11 cellular contexts compared by ENCODE assay signal in genomic region chr7:7159063-7159645, GRCh38. TPM values are rescaled to one million over a fixed set of nuclear protein-coding genes. Genes with fewer than 3 reads are reported as not detected.
DNase-seq lines count a peak whose midpoint lies in the region; TF ChIP-seq lines count a peak whose summit lies in the region.
"Had no signal": no experiment of that assay in that cellular context is flagged by ENCODE, and none has a peak within 500 bp of the region (broad histone marks: within the 10 kb centered on the region; RNA-seq: fewer than 3 reads in every experiment).

No MANE protein-coding gene starts in this region.

- peak overlapping the region; percentile 6 for H3K4me3 ChIP-seq in CD8-positive, alpha-beta memory T cell (ENCODE audit: low read length)
- H3K4me3 ChIP-seq in GM23248 (peak overlapping the region; percentile 75), OCI-LY7 (ENCODE audit: low read depth, low read length, poor library complexity, severe bottlenecking) (peak overlapping the region; percentile 24), SK-N-SH (ENCODE audit: low read depth in 2 of 2, low read length in 1 of 2) (no peak overlapping the region)
- H3K4me3 ChIP-seq: SK-N-MC had no signal

- 90% methylated on average over 5 of the region's 5 CpGs for WGBS in GM23248 (ENCODE audit: low coverage in 1 of 2, low lambda C conversion rate in 2 of 2, missing lambda C conversion rate in 2 of 2), 2 experiments
- 79% methylated on average over 5 of the region's 5 CpGs for WGBS in SK-N-SH (ENCODE audit: low lambda C conversion rate)

- no peak for TF ChIP-seq EP300 in SK-N-SH (IDR thresholded peaks at IDR 0.05; ENCODE audit: borderline replicate concordance in 1 of 2, low read depth in 1 of 2, low read length in 1 of 2)

- peaks cover 22% of the 10 kb centered on the region for H3F3A ChIP-seq in GM23248 (ENCODE audit: insufficient read depth)
- no peaks in the 10 kb centered on the region for H3F3A ChIP-seq in SK-N-SH (replicated peaks; ENCODE audit: insufficient read depth)

- H3K27me3 Mint-ChIP-seq in CD8-positive, alpha-beta memory T cell: no peaks in the 10 kb centered on the region

- H3K9me2 ChIP-seq in GM23248 (ENCODE audit: insufficient read depth): no peaks in the 10 kb centered on the region
- H3K9me2 ChIP-seq in OCI-LY7 (ENCODE audit: insufficient read depth, low read length): no peaks in the 10 kb centered on the region
- no peaks in the 10 kb centered on the region for H3K9me2 ChIP-seq in SK-N-SH

- no peaks in the 10 kb centered on the region for H3K36me3 ChIP-seq in CD8-positive, alpha-beta memory T cell (ENCODE audit: insufficient read depth, low read length)
- no peaks in the 10 kb centered on the region for H3K36me3 ChIP-seq in GM23248 (ENCODE audit: low read depth)
- H3K36me3 ChIP-seq in OCI-LY7 (ENCODE audit: insufficient read depth, low read length): no peaks in the 10 kb centered on the region
- H3K36me3 ChIP-seq in SK-N-SH (replicated peaks in 1 of 2; ENCODE audit: control insufficient read depth in 1 of 2, insufficient read depth in 2 of 2, low read length in 1 of 2): no peaks in the 10 kb centered on the region

- in situ Hi-C loops in GM23248 (cut with MboI): no loop called here

- TF ChIP-seq RAD21 in SK-N-SH (IDR thresholded peaks at IDR 0.05; ENCODE audit: low read length): no peak

- POLR2A ChIA-PET in CD8-positive, alpha-beta memory T cell (lab: Charles Lee): no interaction called here
- POLR2A ChIA-PET in OCI-LY7 (lab: Charles Lee) (no interaction called here), SK-N-SH (lab: Yijun Ruan, JAX) (no interaction called here)

- H3K36me3 Mint-ChIP-seq in CD8-positive, alpha-beta memory T cell: peaks cover 1 to 13% (median 8%) of the 10 kb centered on the region in 3 donors

- intact Hi-C loops in OCI-LY7 (cut with micrococcal nuclease; ENCODE audit: unreplicated experiment): no loop called here

- BruUV-seq in OCI-LY7 (replicated peaks; lab: Mats Ljungman, UMichigan): no TSS peak

- H4K20me1 ChIP-seq in GM23248 (ENCODE audit: insufficient read depth) (no peaks in the 10 kb centered on the region), OCI-LY7 (ENCODE audit: insufficient read depth, low read length) (no peaks in the 10 kb centered on the region), SK-N-SH (ENCODE audit: insufficient read depth) (no peaks in the 10 kb centered on the region)

- peak overlapping the region; percentile 66 to 95 (median 86) for H3K27ac Mint-ChIP-seq in CD8-positive, alpha-beta memory T cell

- no peak overlapping the region for H3K27ac ChIP-seq in CD8-positive, alpha-beta memory T cell (ENCODE audit: low read depth, low read length)
- H3K27ac ChIP-seq in GM23248 (no peak overlapping the region), OCI-LY7 (ENCODE audit: low read depth, low read length, poor library complexity, severe bottlenecking) (no peak overlapping the region), SK-N-SH (ENCODE audit: low read depth in 2 of 2, low read length in 1 of 2) (no peak overlapping the region)
- H3K27ac ChIP-seq: SK-N-MC had no signal

- H3K4me3 Mint-ChIP-seq in CD8-positive, alpha-beta memory T cell: peak overlapping the region; percentile 67 to 87 (median 81)

- DNase-seq in CD8-positive, alpha-beta memory T cell: peak in 1 of 5 donors; percentile 23
- peak; percentile 30 for DNase-seq in GM23248
- peak; percentile 8 for DNase-seq in OCI-LY7 (ENCODE audit: low spot score)
- DNase-seq in medulla oblongata (ENCODE audit: extremely low spot score): peak; percentile 14
- no peak for DNase-seq in D341Med (ENCODE audit: low spot score)
- DNase-seq in SK-N-SH: no peak
- DNase-seq in NCI-H2029 (lab: John Stamatoyannopoulos, UW): no peak
- DNase-seq: caudate nucleus, EL, NCI-H187 had no signal

- no peaks in the 10 kb centered on the region for H3K9me3 ChIP-seq in CD8-positive, alpha-beta memory T cell (ENCODE audit: low read length)
- H3K9me3 ChIP-seq in GM23248 (ENCODE audit: low read depth) (no peaks in the 10 kb centered on the region), OCI-LY7 (ENCODE audit: low read length) (no peaks in the 10 kb centered on the region), SK-N-SH (no peaks in the 10 kb centered on the region; the same call in 1 of the 2 replicates)

- H3K4me1 Mint-ChIP-seq in CD8-positive, alpha-beta memory T cell: peaks cover 50 to 59% (median 55%) of the 10 kb centered on the region in 3 donors

- H3K79me2 ChIP-seq in GM23248 (ENCODE audit: insufficient read depth) (peaks cover 46% of the 10 kb centered on the region), OCI-LY7 (ENCODE audit: insufficient read depth, low read depth, low read length) (no peaks in the 10 kb centered on the region), SK-N-SH (ENCODE audit: insufficient read depth) (no peaks in the 10 kb centered on the region)

- no peak for TF ChIP-seq CTCF in OCI-LY7 (conservative IDR thresholded peaks at IDR 0.05; ENCODE audit: low read length)
- TF ChIP-seq CTCF in SK-N-SH (IDR thresholded peaks at IDR 0.05): no peak

- H2AFZ ChIP-seq in GM23248 (0 out of 2 replicates have a peak overlapping the region, but pooled peaks have one; percentile 40), OCI-LY7 (ENCODE audit: low read length) (peak overlapping the region; percentile 28; the same call in 1 of the 2 replicates), SK-N-SH (ENCODE audit: low read depth) (no peak overlapping the region)

- H3K9me3 Mint-ChIP-seq in CD8-positive, alpha-beta memory T cell: peaks cover 0 to 4% (median 3%) of the 10 kb centered on the region in 5 donors

- H3K4me2 ChIP-seq in GM23248 (ENCODE audit: unreplicated experiment): peak overlapping the region; percentile 90
- peak overlapping the region; percentile 41 for H3K4me2 ChIP-seq in OCI-LY7 (ENCODE audit: low read length)
- no peak overlapping the region for H3K4me2 ChIP-seq in SK-N-SH

- H3K9ac ChIP-seq in GM23248 (no peak overlapping the region), SK-N-SH (no peak overlapping the region)

- CTCF ChIA-PET in CD8-positive, alpha-beta memory T cell (lab: Charles Lee): interaction anchor here (0.7 to 2.1 kb wide), 2 partner anchors 22 to 25 kb away, joined by 3 to 10 read pairs; partner anchors contain the start of gene C1GALT1
- CTCF ChIA-PET in OCI-LY7 (lab: Charles Lee; ENCODE audit: unreplicated experiment): no interaction called here
- CTCF ChIA-PET in SK-N-SH (lab: Yijun Ruan, JAX): interaction anchor here (1.0 to 1.8 kb wide), 3 partner anchors 11 to 22 kb away, joined by 3 to 5 read pairs (median 3); no protein-coding TSS in a partner anchor

- no peaks in the 10 kb centered on the region for H3K27me3 ChIP-seq in CD8-positive, alpha-beta memory T cell (ENCODE audit: insufficient read depth, low read length, poor library complexity, severe bottlenecking)
- H3K27me3 ChIP-seq in GM23248 (replicated peaks; ENCODE audit: insufficient read depth) (no peaks in the 10 kb centered on the region), SK-N-SH (ENCODE audit: insufficient read depth) (no peaks in the 10 kb centered on the region; the same call in 1 of the 2 replicates)

- peaks cover 48% of the 10 kb centered on the region for H3K4me1 ChIP-seq in CD8-positive, alpha-beta memory T cell (ENCODE audit: insufficient read depth, low read length)
- H3K4me1 ChIP-seq in GM23248 (ENCODE audit: insufficient read depth) (peaks cover 23% of the 10 kb centered on the region), OCI-LY7 (ENCODE audit: insufficient read depth, low read length, poor library complexity, severe bottlenecking) (peaks cover 18% of the 10 kb centered on the region), SK-N-SH (ENCODE audit: control insufficient read depth in 1 of 2, insufficient read depth in 2 of 2, low read depth in 1 of 2, low read length in 1 of 2) (no peaks in the 10 kb centered on the region)

TF ChIP-seq in SK-N-SH, 30 proteins besides CTCF, POLR2A, EP300 and RAD21:
- TF ChIP-seq RCOR1 (IDR thresholded peaks at IDR 0.05; ENCODE audit: low read length) (no peak), CHD2 (IDR thresholded peaks at IDR 0.05; ENCODE audit: low read length, partially characterized antibody) (no peak), RXRA (IDR thresholded peaks at IDR 0.05; ENCODE audit: borderline replicate concordance, low read depth) (no peak)

RNA-seq across cellular contexts. Expression of gene C1GALT1, which starts 23.2 kb away (rescaled TPM):
- total RNA-seq in CD8-positive, alpha-beta memory T cell: 10 to 100 TPM; 40.4 to 40.7 TPM
- 53.4 TPM for polyA plus RNA-seq in CD8-positive, alpha-beta memory T cell
- 72.7 and 114 TPM in 2 replicates for total RNA-seq in GM23248 (2014; rRNA removed; shearing (Covaris generic))
- polyA plus RNA-seq in GM23248 (2016; fragmentation: Nextera tagmentation; extraction: Ambion mirVana) (75.2 and 79.0 TPM in 2 replicates), SK-N-SH (2012; rRNA removed) (15.2 and 16.4 TPM in 2 replicates)
- total RNA-seq in OCI-LY7 (2014; rRNA removed; shearing (Covaris generic)): 18.9 and 28.9 TPM in 2 replicates
- 30.0 and 31.6 TPM in 2 replicates for total RNA-seq in OCI-LY7 (2022)
- polyA plus RNA-seq in SK-N-SH (2012; cell fraction: cytosol; rRNA removed): 21.5 and 25.5 TPM in 2 replicates
- polyA plus RNA-seq in SK-N-SH (2012; cell fraction: nucleus; rRNA removed): 10.5 and 18.6 TPM in 2 replicates

Comparison
In these comparisons a context has a peak if more than half of its experiments do, and no peak if none do; other contexts are left out.
1. DNase-seq: peak in GM23248 (single experiment), OCI-LY7 (single experiment) and medulla oblongata (single experiment); none in D341Med (single experiment), SK-N-SH (single experiment) and NCI-H2029 (single experiment).
2. H3K4me3 ChIP-seq: peak in CD8-positive, alpha-beta memory T cell (single experiment), GM23248 (single experiment) and OCI-LY7 (single experiment); none in SK-N-SH (0 of 2).